In genomic region chr21:37225440-37225839, GRCh38 we compare ENCODE assay signal across 9 cellular contexts. TPM values are rescaled to one million over a fixed set of nuclear protein-coding genes. Genes with fewer than 3 reads are reported as not detected.
A peak's percentile ranks its signal among the peaks of the same experiment; 100 is the strongest.
DNase-seq lines count a peak whose midpoint lies in the region; ATAC-seq and TF ChIP-seq lines count a peak whose summit lies in the region.
"Had no signal": no experiment of that assay in that cellular context is flagged by ENCODE, and none has a peak within 500 bp of the region (broad histone marks: within the 10 kb centered on the region; RNA-seq: fewer than 3 reads in every experiment).

No MANE protein-coding gene starts in this region.

- H3K4me1 Mint-ChIP-seq in activated CD8-positive, alpha-beta T cell treated with anti-CD3 and anti-CD28 coated beads for 36 hours (ENCODE audit: low read depth), result peaks cover 54% of the 10 kb centered on the region
- H3K4me1 Mint-ChIP-seq in activated naive CD8-positive, alpha-beta T cell treated with anti-CD3 and anti-CD28 coated beads, Interleukin-2, amount 10 ng/mL, durations not matched to agents 7 days and 5 days, result peaks cover 50% of the 10 kb centered on the region
- peaks cover 5% of the 10 kb centered on the region for H3K4me1 Mint-ChIP-seq in MCF 10A (ENCODE audit: insufficient read depth, unreplicated experiment)

- H3K4me3 ChIP-seq in H7 (ENCODE audit: insufficient read depth, low read depth, low read length), result no peak overlapping the region
- H3K4me3 ChIP-seq in upper lobe of right lung, result no peak overlapping the region

- CTCF ChIA-PET in activated CD8-positive, alpha-beta T cell treated with anti-CD3 and anti-CD28 coated beads for 36 hours (lab: Charles Lee), result interaction anchor here (1.2 to 1.7 kb wide), 2 partner anchors 238 to 338 kb away, joined by 3 to 4 read pairs; no protein-coding TSS in a partner anchor
- CTCF ChIA-PET in MCF 10A (lab: Yijun Ruan, JAX), result no interaction called here

- POLR2A ChIA-PET in activated CD8-positive, alpha-beta T cell treated with anti-CD3 and anti-CD28 coated beads for 36 hours (lab: Charles Lee), result interaction anchor here (0.6 to 1.3 kb wide), 7 partner anchors 30 to 208 kb away, joined by 3 read pairs; no protein-coding TSS in a partner anchor
- POLR2A ChIA-PET in activated naive CD8-positive, alpha-beta T cell treated with anti-CD3 and anti-CD28 coated beads, Interleukin-2, amount 10 ng/mL, durations not matched to agents 7 days and 5 days (lab: Charles Lee), result interaction anchor here (0.6 to 4.1 kb wide), 9 partner anchors 8 to 145 kb away, joined by 3 to 41 read pairs (median 10); partner anchors contain the start of genes DYRK1A and VPS26C
- POLR2A ChIA-PET in MCF 10A (lab: Yijun Ruan, JAX), result no interaction called here

- H3K4me3 Mint-ChIP-seq in activated CD8-positive, alpha-beta T cell treated with anti-CD3 and anti-CD28 coated beads for 36 hours, result peak overlapping the region; percentile 53
- peak overlapping the region; percentile 86 for H3K4me3 Mint-ChIP-seq in activated naive CD8-positive, alpha-beta T cell treated with anti-CD3 and anti-CD28 coated beads, Interleukin-2, amount 10 ng/mL, durations not matched to agents 7 days and 5 days
- no peak overlapping the region for H3K4me3 Mint-ChIP-seq in MCF 10A (ENCODE audit: unreplicated experiment)

- no peaks in the 10 kb centered on the region for H3K27me3 Mint-ChIP-seq in activated CD8-positive, alpha-beta T cell treated with anti-CD3 and anti-CD28 coated beads for 36 hours
- H3K27me3 Mint-ChIP-seq in activated naive CD8-positive, alpha-beta T cell treated with anti-CD3 and anti-CD28 coated beads, Interleukin-2, amount 10 ng/mL, durations not matched to agents 7 days and 5 days, result no peaks in the 10 kb centered on the region
- no peaks in the 10 kb centered on the region for H3K27me3 Mint-ChIP-seq in MCF 10A (ENCODE audit: insufficient read depth, unreplicated experiment)

- peaks cover 4% of the 10 kb centered on the region for H3K4me1 ChIP-seq in upper lobe of right lung

- no peaks in the 10 kb centered on the region for H3K9me3 ChIP-seq in upper lobe of right lung

- BruUV-seq in MCF 10A (replicated peaks; lab: Mats Ljungman, UMichigan), result no TSS peak

- TF ChIP-seq CTCF in activated CD8-positive, alpha-beta T cell treated with anti-CD3 and anti-CD28 coated beads for 36 hours (IDR thresholded peaks at IDR 0.05), result no peak
- TF ChIP-seq CTCF in upper lobe of right lung (IDR thresholded peaks at IDR 0.05) (no peak), MCF 10A (IDR thresholded peaks at IDR 0.05; ENCODE audit: unreplicated experiment) (no peak)

- peaks cover 74% of the 10 kb centered on the region for H3K36me3 Mint-ChIP-seq in activated CD8-positive, alpha-beta T cell treated with anti-CD3 and anti-CD28 coated beads for 36 hours (ENCODE audit: low read depth)
- peaks cover 55% of the 10 kb centered on the region for H3K36me3 Mint-ChIP-seq in activated naive CD8-positive, alpha-beta T cell treated with anti-CD3 and anti-CD28 coated beads, Interleukin-2, amount 10 ng/mL, durations not matched to agents 7 days and 5 days
- H3K36me3 Mint-ChIP-seq in MCF 10A (ENCODE audit: insufficient read depth, unreplicated experiment), result peaks cover 71% of the 10 kb centered on the region

- H3K27me3 ChIP-seq in H7 (ENCODE audit: control insufficient read depth, insufficient read depth, low read length) (no peaks in the 10 kb centered on the region), upper lobe of right lung (no peaks in the 10 kb centered on the region)

- peak; percentile 63 for ATAC-seq in activated CD8-positive, alpha-beta T cell treated with anti-CD3 and anti-CD28 coated beads for 36 hours
- peak; percentile 33 for ATAC-seq in activated naive CD8-positive, alpha-beta T cell treated with anti-CD3 and anti-CD28 coated beads, Interleukin-2, amount 10 ng/mL, durations not matched to agents 7 days and 5 days (ENCODE audit: low read depth)
- no peak for ATAC-seq in upper lobe of right lung
- no peak for ATAC-seq in HG03025 (IDR thresholded peaks at IDR 0.05; ENCODE audit: low FRiP score, unreplicated experiment)

- peak; percentile 17 for DNase-seq in H7
- peak; percentile 92 for DNase-seq in activated CD8-positive, alpha-beta T cell treated with anti-CD3 and anti-CD28 coated beads for 36 hours
- DNase-seq in activated naive CD8-positive, alpha-beta T cell treated with anti-CD3 and anti-CD28 coated beads, Interleukin-2, amount 10 ng/mL, durations not matched to agents 7 days and 5 days, result peak; percentile 77
- DNase-seq in stimulated activated CD8-positive, alpha-beta memory T cell treated with anti-CD3 and anti-CD28 coated beads, Interleukin-15, amount 100 ng/mL, for 1 hour (ENCODE audit: low read depth), result peak; percentile 28
- DNase-seq in upper lobe of right lung, result no peak
- no peak for DNase-seq in MCF 10A (ENCODE audit: unreplicated experiment)
- DNase-seq in COLO829 (ENCODE audit: low spot score), result no peak
- DNase-seq: T-helper 9 cell had no signal

- H3K27ac Mint-ChIP-seq in activated CD8-positive, alpha-beta T cell treated with anti-CD3 and anti-CD28 coated beads for 36 hours, result peak overlapping the region; percentile 95
- peak overlapping the region; percentile 96 for H3K27ac Mint-ChIP-seq in activated naive CD8-positive, alpha-beta T cell treated with anti-CD3 and anti-CD28 coated beads, Interleukin-2, amount 10 ng/mL, durations not matched to agents 7 days and 5 days
- no peak overlapping the region for H3K27ac Mint-ChIP-seq in MCF 10A (ENCODE audit: low read depth, unreplicated experiment)

- no peaks in the 10 kb centered on the region for H3K9me3 Mint-ChIP-seq in activated CD8-positive, alpha-beta T cell treated with anti-CD3 and anti-CD28 coated beads for 36 hours
- H3K9me3 Mint-ChIP-seq in activated naive CD8-positive, alpha-beta T cell treated with anti-CD3 and anti-CD28 coated beads, Interleukin-2, amount 10 ng/mL, durations not matched to agents 7 days and 5 days, result peaks cover 1% of the 10 kb centered on the region
- no peaks in the 10 kb centered on the region for H3K9me3 Mint-ChIP-seq in MCF 10A (ENCODE audit: unreplicated experiment)

- intact Hi-C loops in activated CD8-positive, alpha-beta T cell treated with anti-CD3 and anti-CD28 coated beads for 36 hours (cut with micrococcal nuclease), result loop anchor here (5.0 kb wide), 1 partner anchor 37 kb away; no protein-coding TSS in a partner anchor
- intact Hi-C loops in upper lobe of right lung (cut with DNase I) (no loop called here), MCF 10A (cut with micrococcal nuclease) (no loop called here)

- no peak overlapping the region for H3K27ac ChIP-seq in upper lobe of right lung

- H3K36me3 ChIP-seq in H7 (replicated peaks; ENCODE audit: control insufficient read depth, insufficient read depth, low read length) (peaks cover 35% of the 10 kb centered on the region), upper lobe of right lung (peaks cover 69% of the 10 kb centered on the region)

RNA-seq across cellular contexts. Expression of gene VPS26C, which starts 41.7 kb away (rescaled TPM):
- total RNA-seq in H7 (2014; rRNA removed; shearing (Covaris generic)), result 56.2 and 68.5 TPM in 2 replicates
- total RNA-seq in activated CD8-positive, alpha-beta T cell treated with anti-CD3 and anti-CD28 coated beads for 36 hours, result 10 to 100 TPM; 70.9 to 73.4 TPM
- 10 to 100 TPM; 94.0 to 97.3 TPM for total RNA-seq in activated naive CD8-positive, alpha-beta T cell treated with anti-CD3 and anti-CD28 coated beads, Interleukin-2, amount 10 ng/mL, durations not matched to agents 7 days and 5 days
- total RNA-seq in upper lobe of right lung (57.6 TPM), MCF 10A (2022) (38.5 and 61.6 TPM in 2 replicates)

Comparison
In these comparisons a context has a peak if more than half of its experiments do, and no peak if none do; other contexts are left out.
1. DNase-seq: peak in H7 (single experiment), activated CD8-positive, alpha-beta T cell treated with anti-CD3 and anti-CD28 coated beads for 36 hours (single experiment), activated naive CD8-positive, alpha-beta T cell treated with anti-CD3 and anti-CD28 coated beads, Interleukin-2, amount 10 ng/mL, durations not matched to agents 7 days and 5 days (single experiment) and stimulated activated CD8-positive, alpha-beta memory T cell treated with anti-CD3 and anti-CD28 coated beads, Interleukin-15, amount 100 ng/mL, for 1 hour (single experiment); none in upper lobe of right lung (single experiment), MCF 10A (single experiment) and COLO829 (single experiment).
2. ATAC-seq: peak in activated CD8-positive, alpha-beta T cell treated with anti-CD3 and anti-CD28 coated beads for 36 hours (single experiment) and activated naive CD8-positive, alpha-beta T cell treated with anti-CD3 and anti-CD28 coated beads, Interleukin-2, amount 10 ng/mL, durations not matched to agents 7 days and 5 days (single experiment); none in upper lobe of right lung (single experiment) and HG03025 (single experiment).